ENCODE assay signal across 1 cellular context in genomic region chr3:154398084-154398967, GRCh38.
TF ChIP-seq lines count a peak whose summit lies in the region.

No MANE protein-coding gene starts in this region.

TF ChIP-seq in GM12878, 131 proteins besides CTCF, POLR2A, EP300 and RAD21 (continued from another document and continues in another):
- no peak for TF ChIP-seq BCLAF1 (IDR thresholded peaks at IDR 0.05)
- TF ChIP-seq MEF2B (IDR thresholded peaks at IDR 0.05; ENCODE audit: partially characterized antibody, poor library complexity, severe bottlenecking): peak; percentile 87
- no peak for TF ChIP-seq FOXK2 (IDR thresholded peaks at IDR 0.05)
- TF ChIP-seq PAX5 (IDR thresholded peaks at IDR 0.05; ENCODE audit: borderline replicate concordance, low read depth, low read length): peak; percentile 82; the same call in 1 of the 2 replicates
- no peak for TF ChIP-seq ZBTB11 (CRISPR knock-in tag; IDR thresholded peaks at IDR 0.05)
- 0 out of 2 replicates have a peak, but pooled peaks have one; percentile 37 for TF ChIP-seq RELB (IDR thresholded peaks at IDR 0.05; ENCODE audit: low read depth)
- TF ChIP-seq NR2C1 (IDR thresholded peaks at IDR 0.05): no peak
- TF ChIP-seq RB1 (IDR thresholded peaks at IDR 0.05; ENCODE audit: borderline replicate concordance): no peak
- no peak for TF ChIP-seq SUZ12 (IDR thresholded peaks at IDR 0.05; ENCODE audit: unreplicated experiment)
- no peak for TF ChIP-seq SREBF2 (IDR thresholded peaks at IDR 0.05; ENCODE audit: low read length)
- TF ChIP-seq TCF3 (IDR thresholded peaks at IDR 0.05; ENCODE audit: borderline replicate concordance, insufficient read depth, low read depth, low read length): no peak
- no peak for TF ChIP-seq ZNF622 (IDR thresholded peaks at IDR 0.05)
- TF ChIP-seq RELA (IDR thresholded peaks at IDR 0.05; ENCODE audit: borderline replicate concordance, partially characterized antibody): no peak
- peak; percentile 93 for TF ChIP-seq RUNX3 (IDR thresholded peaks at IDR 0.05; ENCODE audit: low read length)
- no peak for TF ChIP-seq NR2F1 (conservative IDR thresholded peaks at IDR 0.05)
- TF ChIP-seq NR2C2 (IDR thresholded peaks at IDR 0.05; ENCODE audit: borderline replicate concordance, control insufficient read depth, insufficient read length, low read depth): no peak
- TF ChIP-seq SIX5 (IDR thresholded peaks at IDR 0.05; ENCODE audit: low read depth, low read length, severe bottlenecking): no peak
- no peak; the same call in 1 of the 2 replicates for TF ChIP-seq RCOR1 (conservative IDR thresholded peaks at IDR 0.05; ENCODE audit: low read depth, low read length)
- no peak for TF ChIP-seq IRF5 (IDR thresholded peaks at IDR 0.05; ENCODE audit: borderline replicate concordance)
- TF ChIP-seq CHD4 (IDR thresholded peaks at IDR 0.05): no peak
- no peak for TF ChIP-seq WRNIP1 (IDR thresholded peaks at IDR 0.05; ENCODE audit: borderline replicate concordance, low read depth, low read length)
- TF ChIP-seq ETV6 (conservative IDR thresholded peaks at IDR 0.05 in 1 of 2, IDR thresholded peaks at IDR 0.05 in 1 of 2; ENCODE audit: borderline replicate concordance in 1 of 2, low read depth in 1 of 2): peak in 1 of 2 experiments; percentile 20; a peak in 1 of 4 replicates
- TF ChIP-seq SIN3A (IDR thresholded peaks at IDR 0.05; ENCODE audit: low read depth, low read length): no peak
- no peak for TF ChIP-seq MAX (IDR thresholded peaks at IDR 0.05; ENCODE audit: low read depth, low read length)
- no peak for TF ChIP-seq ZNF384 (IDR thresholded peaks at IDR 0.05; ENCODE audit: borderline replicate concordance, low read depth, low read length)
- TF ChIP-seq E4F1 (IDR thresholded peaks at IDR 0.05; ENCODE audit: borderline replicate concordance, partially characterized antibody): no peak
- no peak for TF ChIP-seq ZNF207 (IDR thresholded peaks at IDR 0.05; ENCODE audit: borderline replicate concordance)
- TF ChIP-seq RAD51 (IDR thresholded peaks at IDR 0.05): no peak
- TF ChIP-seq JUND (IDR thresholded peaks at IDR 0.05; ENCODE audit: low read depth, low read length): peak; percentile 55; the same call in 1 of the 2 replicates
- TF ChIP-seq CBFB (IDR thresholded peaks at IDR 0.05; ENCODE audit: low read depth): no peak
- no peak for TF ChIP-seq FOS (IDR thresholded peaks at IDR 0.05; ENCODE audit: borderline replicate concordance, extremely low read depth, insufficient read length)
- TF ChIP-seq BCL11A (IDR thresholded peaks at IDR 0.05; ENCODE audit: low read depth, low read length): peak; percentile 95
- TF ChIP-seq JUNB (IDR thresholded peaks at IDR 0.05): peak; percentile 77
- TF ChIP-seq USF2 (IDR thresholded peaks at IDR 0.05; ENCODE audit: borderline replicate concordance, low read depth, low read length): no peak
- peak; percentile 96 for TF ChIP-seq NFIC (IDR thresholded peaks at IDR 0.05; ENCODE audit: low read depth, low read length)
- TF ChIP-seq ELK1 (IDR thresholded peaks at IDR 0.05; ENCODE audit: low read depth, low read length): no peak
- TF ChIP-seq ATF7 (IDR thresholded peaks at IDR 0.05; ENCODE audit: low read depth): peak; percentile 84
- no peak for TF ChIP-seq BRCA1 (IDR thresholded peaks at IDR 0.05; ENCODE audit: low read depth, low read length)
- TF ChIP-seq BCL3 (IDR thresholded peaks at IDR 0.05; ENCODE audit: borderline replicate concordance, insufficient read depth, low read depth, low read length, poor library complexity, severe bottlenecking): no peak
- no peak for TF ChIP-seq KDM1A (IDR thresholded peaks at IDR 0.05; ENCODE audit: borderline replicate concordance)
- TF ChIP-seq ZNF274 (IDR thresholded peaks at IDR 0.05; ENCODE audit: insufficient read depth, insufficient read length): no peak
- TF ChIP-seq ATF3 (IDR thresholded peaks at IDR 0.05; ENCODE audit: borderline replicate concordance, extremely low read depth, low read depth, low read length): no peak
- no peak for TF ChIP-seq YY1 (IDR thresholded peaks at IDR 0.05; ENCODE audit: low read depth, low read length)
- TF ChIP-seq HDAC6 (IDR thresholded peaks at IDR 0.05; ENCODE audit: unreplicated experiment): no peak
- TF ChIP-seq TBL1XR1 (IDR thresholded peaks at IDR 0.05; ENCODE audit: low read depth, low read length): peak; percentile 89
- peak; percentile 56 to 81; a peak in 3 of 4 replicates for TF ChIP-seq IKZF2 (IDR thresholded peaks at IDR 0.05)
- TF ChIP-seq MTA3 (IDR thresholded peaks at IDR 0.05; ENCODE audit: borderline replicate concordance, low read length): peak; percentile 85; the same call in 1 of the 2 replicates
- TF ChIP-seq EGR1 (IDR thresholded peaks at IDR 0.05; ENCODE audit: borderline replicate concordance in 1 of 2, low read depth in 2 of 2, low read length in 2 of 2): no peak
- no peak for TF ChIP-seq ZSCAN29 (IDR thresholded peaks at IDR 0.05)
- TF ChIP-seq MYC (IDR thresholded peaks at IDR 0.05; ENCODE audit: insufficient read depth, insufficient read length, insufficient replicate concordance, low read length, severe bottlenecking): no peak
- TF ChIP-seq MYB (IDR thresholded peaks at IDR 0.05; ENCODE audit: borderline replicate concordance, low read depth, low read length): no peak
- TF ChIP-seq GATAD2B (conservative IDR thresholded peaks at IDR 0.05; ENCODE audit: low read depth): 0 out of 2 replicates have a peak, but pooled peaks have one; percentile 32
- no peak for TF ChIP-seq TAF1 (IDR thresholded peaks at IDR 0.05; ENCODE audit: borderline replicate concordance, low read depth, low read length)
- no peak for TF ChIP-seq SUPT20H (IDR thresholded peaks at IDR 0.05; ENCODE audit: borderline replicate concordance, control insufficient read depth, low read depth, low read length)
